In the genomic region with DNA sequence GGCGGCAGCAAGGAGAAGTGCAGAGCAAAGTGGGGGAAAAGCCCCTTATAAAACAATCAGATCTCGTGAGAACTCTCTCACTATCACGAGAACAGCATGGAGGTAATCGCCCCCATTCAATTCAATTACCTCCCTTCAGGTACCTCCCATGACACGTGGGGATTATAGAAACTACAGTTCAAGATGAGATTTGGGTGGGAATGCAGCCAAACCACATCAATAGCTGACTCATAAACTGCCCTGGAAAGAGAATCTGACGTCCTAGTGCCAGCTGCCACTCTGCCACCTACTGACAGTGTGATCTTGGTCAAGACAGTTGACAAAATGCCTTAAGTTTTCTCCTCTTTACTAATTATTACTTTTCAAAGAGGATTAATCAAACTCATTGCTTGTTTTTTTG, we compare ENCODE assay signal across 8 cellular contexts.
A peak's percentile ranks its signal among the peaks of the same experiment; 100 is the strongest.
DNase-seq lines count a peak whose midpoint lies in the region; ATAC-seq and TF ChIP-seq lines count a peak whose summit lies in the region.

No MANE protein-coding gene starts in this region.

- H3K27me3 Mint-ChIP-seq in T-helper 2 cell treated with Interferon-gamma antibody and Interleukin-4, amounts not matched to agents 5 μg/mL and 100 μg/mL, for 36 hours (ENCODE audit: low read depth): no peaks in the 10 kb centered on the region
- H3K27me3 Mint-ChIP-seq in WTC11 (ENCODE audit: low read depth): no peaks in the 10 kb centered on the region

- peaks cover 8% of the 10 kb centered on the region for H3K9me3 Mint-ChIP-seq in T-helper 2 cell treated with Interferon-gamma antibody and Interleukin-4, amounts not matched to agents 5 μg/mL and 100 μg/mL, for 36 hours
- peaks cover 17% of the 10 kb centered on the region for H3K9me3 Mint-ChIP-seq in WTC11

- DNase-seq in DMS53 (lab: John Stamatoyannopoulos, UW) (peak; percentile 80), iris pigment epithelial cell (ENCODE audit: low read depth) (peak; percentile 67), GM19238 (ENCODE audit: insufficient read length, low spot score) (no peak), DMS79 (lab: John Stamatoyannopoulos, UW) (no peak), WTC11 (ENCODE audit: low spot score) (no peak), GM10248 (ENCODE audit: extremely low spot score) (no peak)
- DNase-seq in T-helper 2 cell treated with Interferon-gamma antibody and Interleukin-4, amounts not matched to agents 5 μg/mL and 100 μg/mL, for 36 hours (ENCODE audit: low spot score): peak; percentile 32

- H3K4me1 Mint-ChIP-seq in T-helper 2 cell treated with Interferon-gamma antibody and Interleukin-4, amounts not matched to agents 5 μg/mL and 100 μg/mL, for 36 hours (ENCODE audit: low read depth): peaks cover 21% of the 10 kb centered on the region
- peaks cover 8% of the 10 kb centered on the region for H3K4me1 Mint-ChIP-seq in WTC11

- H3K36me3 Mint-ChIP-seq in T-helper 2 cell treated with Interferon-gamma antibody and Interleukin-4, amounts not matched to agents 5 μg/mL and 100 μg/mL, for 36 hours (ENCODE audit: low read depth): no peaks in the 10 kb centered on the region
- H3K36me3 Mint-ChIP-seq in WTC11: peaks cover 9% of the 10 kb centered on the region

- ATAC-seq in HG02885 (IDR thresholded peaks at IDR 0.05; ENCODE audit: poor library complexity, unreplicated experiment) (peak; percentile 35), WTC11 (no peak)

- H3K27ac Mint-ChIP-seq in T-helper 2 cell treated with Interferon-gamma antibody and Interleukin-4, amounts not matched to agents 5 μg/mL and 100 μg/mL, for 36 hours: no peak overlapping the region
- no peak overlapping the region for H3K27ac Mint-ChIP-seq in WTC11

- no peak overlapping the region for H3K4me3 Mint-ChIP-seq in T-helper 2 cell treated with Interferon-gamma antibody and Interleukin-4, amounts not matched to agents 5 μg/mL and 100 μg/mL, for 36 hours
- H3K4me3 Mint-ChIP-seq in WTC11: no peak overlapping the region

- POLR2A ChIA-PET in WTC11 (lab: Charles Lee) (no interaction called here), GM10248 (lab: Yijun Ruan, JAX) (no interaction called here)

- TF ChIP-seq CTCF in WTC11 (IDR thresholded peaks at IDR 0.05): no peak
- no peak for TF ChIP-seq CTCF in GM10248 (IDR thresholded peaks at IDR 0.05; ENCODE audit: control extremely low read depth, extremely low read depth, low read depth, missing control alignments)

- CTCF ChIA-PET in WTC11 (lab: Charles Lee): interaction anchor here (0.6 to 1.0 kb wide), 2 partner anchors 348 to 1075 kb away, joined by 3 to 4 read pairs; no protein-coding TSS in a partner anchor
- CTCF ChIA-PET in GM10248 (lab: Yijun Ruan, JAX): interaction anchor here (1.6 to 3.0 kb wide), 3 partner anchors 9 to 1159 kb away, joined by 4 to 13 read pairs (median 6); no protein-coding TSS in a partner anchor

TF ChIP-seq in WTC11, 78 proteins besides CTCF, POLR2A, EP300 and RAD21 (continues in another document):
- TF ChIP-seq, protein P1, sequence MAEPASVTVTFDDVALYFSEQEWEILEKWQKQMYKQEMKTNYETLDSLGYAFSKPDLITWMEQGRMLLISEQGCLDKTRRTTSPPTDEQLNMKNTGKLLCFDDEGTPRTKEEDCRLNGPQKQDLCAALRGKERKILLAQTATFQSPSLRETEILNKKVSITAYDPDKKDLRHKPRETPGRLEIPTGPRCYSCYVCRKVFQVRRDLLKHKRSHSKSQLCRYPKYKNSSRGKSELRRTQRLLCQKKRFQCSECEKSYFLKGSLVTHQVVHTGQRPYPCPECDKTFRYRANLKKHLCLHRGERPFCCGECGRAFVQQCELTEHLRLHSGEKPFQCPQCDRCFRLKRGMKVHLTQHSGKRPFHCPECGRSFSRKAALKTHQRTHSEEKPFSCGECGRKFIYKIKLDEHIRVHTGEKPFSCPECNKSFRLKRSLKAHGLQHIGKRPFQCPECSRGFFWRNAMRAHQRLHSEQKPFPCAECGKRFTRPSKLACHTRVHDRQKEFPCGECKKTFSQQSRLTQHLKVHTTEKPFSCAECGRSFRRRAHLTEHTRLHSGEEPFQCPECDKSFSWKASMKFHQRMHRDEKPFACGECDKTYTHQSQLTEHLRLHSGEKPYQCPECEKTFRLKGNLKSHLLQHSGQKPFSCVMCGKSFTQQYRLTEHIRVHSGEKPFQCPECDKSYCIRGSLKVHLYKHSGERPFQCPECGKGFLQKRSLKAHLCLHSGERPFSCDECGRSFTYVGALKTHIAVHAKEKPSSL (CRISPR knock-in tag; conservative IDR thresholded peaks at IDR 0.05): no peak
- no peak for TF ChIP-seq TEAD1 (CRISPR knock-in tag; IDR thresholded peaks at IDR 0.05)
- TF ChIP-seq, protein P2, sequence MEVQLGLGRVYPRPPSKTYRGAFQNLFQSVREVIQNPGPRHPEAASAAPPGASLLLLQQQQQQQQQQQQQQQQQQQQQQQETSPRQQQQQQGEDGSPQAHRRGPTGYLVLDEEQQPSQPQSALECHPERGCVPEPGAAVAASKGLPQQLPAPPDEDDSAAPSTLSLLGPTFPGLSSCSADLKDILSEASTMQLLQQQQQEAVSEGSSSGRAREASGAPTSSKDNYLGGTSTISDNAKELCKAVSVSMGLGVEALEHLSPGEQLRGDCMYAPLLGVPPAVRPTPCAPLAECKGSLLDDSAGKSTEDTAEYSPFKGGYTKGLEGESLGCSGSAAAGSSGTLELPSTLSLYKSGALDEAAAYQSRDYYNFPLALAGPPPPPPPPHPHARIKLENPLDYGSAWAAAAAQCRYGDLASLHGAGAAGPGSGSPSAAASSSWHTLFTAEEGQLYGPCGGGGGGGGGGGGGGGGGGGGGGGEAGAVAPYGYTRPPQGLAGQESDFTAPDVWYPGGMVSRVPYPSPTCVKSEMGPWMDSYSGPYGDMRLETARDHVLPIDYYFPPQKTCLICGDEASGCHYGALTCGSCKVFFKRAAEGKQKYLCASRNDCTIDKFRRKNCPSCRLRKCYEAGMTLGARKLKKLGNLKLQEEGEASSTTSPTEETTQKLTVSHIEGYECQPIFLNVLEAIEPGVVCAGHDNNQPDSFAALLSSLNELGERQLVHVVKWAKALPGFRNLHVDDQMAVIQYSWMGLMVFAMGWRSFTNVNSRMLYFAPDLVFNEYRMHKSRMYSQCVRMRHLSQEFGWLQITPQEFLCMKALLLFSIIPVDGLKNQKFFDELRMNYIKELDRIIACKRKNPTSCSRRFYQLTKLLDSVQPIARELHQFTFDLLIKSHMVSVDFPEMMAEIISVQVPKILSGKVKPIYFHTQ (CRISPR knock-in tag; IDR thresholded peaks at IDR 0.05): no peak
- no peak for TF ChIP-seq JUN (CRISPR knock-in tag; IDR thresholded peaks at IDR 0.05)
- TF ChIP-seq ZBTB21 (CRISPR knock-in tag; IDR thresholded peaks at IDR 0.05; ENCODE audit: borderline replicate concordance): no peak
- no peak for TF ChIP-seq NR2C2 (CRISPR knock-in tag; IDR thresholded peaks at IDR 0.05)
- TF ChIP-seq, protein P3, sequence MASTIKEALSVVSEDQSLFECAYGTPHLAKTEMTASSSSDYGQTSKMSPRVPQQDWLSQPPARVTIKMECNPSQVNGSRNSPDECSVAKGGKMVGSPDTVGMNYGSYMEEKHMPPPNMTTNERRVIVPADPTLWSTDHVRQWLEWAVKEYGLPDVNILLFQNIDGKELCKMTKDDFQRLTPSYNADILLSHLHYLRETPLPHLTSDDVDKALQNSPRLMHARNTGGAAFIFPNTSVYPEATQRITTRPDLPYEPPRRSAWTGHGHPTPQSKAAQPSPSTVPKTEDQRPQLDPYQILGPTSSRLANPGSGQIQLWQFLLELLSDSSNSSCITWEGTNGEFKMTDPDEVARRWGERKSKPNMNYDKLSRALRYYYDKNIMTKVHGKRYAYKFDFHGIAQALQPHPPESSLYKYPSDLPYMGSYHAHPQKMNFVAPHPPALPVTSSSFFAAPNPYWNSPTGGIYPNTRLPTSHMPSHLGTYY (CRISPR knock-in tag; IDR thresholded peaks at IDR 0.05): no peak
- TF ChIP-seq FOXP1 (CRISPR knock-in tag; IDR thresholded peaks at IDR 0.05; ENCODE audit: borderline replicate concordance): no peak
- no peak for TF ChIP-seq NFE2L1 (CRISPR knock-in tag; IDR thresholded peaks at IDR 0.05)
- no peak for TF ChIP-seq CREM (CRISPR knock-in tag; IDR thresholded peaks at IDR 0.05)
- TF ChIP-seq, protein P4, sequence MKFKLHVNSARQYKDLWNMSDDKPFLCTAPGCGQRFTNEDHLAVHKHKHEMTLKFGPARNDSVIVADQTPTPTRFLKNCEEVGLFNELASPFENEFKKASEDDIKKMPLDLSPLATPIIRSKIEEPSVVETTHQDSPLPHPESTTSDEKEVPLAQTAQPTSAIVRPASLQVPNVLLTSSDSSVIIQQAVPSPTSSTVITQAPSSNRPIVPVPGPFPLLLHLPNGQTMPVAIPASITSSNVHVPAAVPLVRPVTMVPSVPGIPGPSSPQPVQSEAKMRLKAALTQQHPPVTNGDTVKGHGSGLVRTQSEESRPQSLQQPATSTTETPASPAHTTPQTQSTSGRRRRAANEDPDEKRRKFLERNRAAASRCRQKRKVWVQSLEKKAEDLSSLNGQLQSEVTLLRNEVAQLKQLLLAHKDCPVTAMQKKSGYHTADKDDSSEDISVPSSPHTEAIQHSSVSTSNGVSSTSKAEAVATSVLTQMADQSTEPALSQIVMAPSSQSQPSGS (CRISPR knock-in tag; IDR thresholded peaks at IDR 0.05; ENCODE audit: borderline replicate concordance, low read depth): no peak
- TF ChIP-seq, protein P5, sequence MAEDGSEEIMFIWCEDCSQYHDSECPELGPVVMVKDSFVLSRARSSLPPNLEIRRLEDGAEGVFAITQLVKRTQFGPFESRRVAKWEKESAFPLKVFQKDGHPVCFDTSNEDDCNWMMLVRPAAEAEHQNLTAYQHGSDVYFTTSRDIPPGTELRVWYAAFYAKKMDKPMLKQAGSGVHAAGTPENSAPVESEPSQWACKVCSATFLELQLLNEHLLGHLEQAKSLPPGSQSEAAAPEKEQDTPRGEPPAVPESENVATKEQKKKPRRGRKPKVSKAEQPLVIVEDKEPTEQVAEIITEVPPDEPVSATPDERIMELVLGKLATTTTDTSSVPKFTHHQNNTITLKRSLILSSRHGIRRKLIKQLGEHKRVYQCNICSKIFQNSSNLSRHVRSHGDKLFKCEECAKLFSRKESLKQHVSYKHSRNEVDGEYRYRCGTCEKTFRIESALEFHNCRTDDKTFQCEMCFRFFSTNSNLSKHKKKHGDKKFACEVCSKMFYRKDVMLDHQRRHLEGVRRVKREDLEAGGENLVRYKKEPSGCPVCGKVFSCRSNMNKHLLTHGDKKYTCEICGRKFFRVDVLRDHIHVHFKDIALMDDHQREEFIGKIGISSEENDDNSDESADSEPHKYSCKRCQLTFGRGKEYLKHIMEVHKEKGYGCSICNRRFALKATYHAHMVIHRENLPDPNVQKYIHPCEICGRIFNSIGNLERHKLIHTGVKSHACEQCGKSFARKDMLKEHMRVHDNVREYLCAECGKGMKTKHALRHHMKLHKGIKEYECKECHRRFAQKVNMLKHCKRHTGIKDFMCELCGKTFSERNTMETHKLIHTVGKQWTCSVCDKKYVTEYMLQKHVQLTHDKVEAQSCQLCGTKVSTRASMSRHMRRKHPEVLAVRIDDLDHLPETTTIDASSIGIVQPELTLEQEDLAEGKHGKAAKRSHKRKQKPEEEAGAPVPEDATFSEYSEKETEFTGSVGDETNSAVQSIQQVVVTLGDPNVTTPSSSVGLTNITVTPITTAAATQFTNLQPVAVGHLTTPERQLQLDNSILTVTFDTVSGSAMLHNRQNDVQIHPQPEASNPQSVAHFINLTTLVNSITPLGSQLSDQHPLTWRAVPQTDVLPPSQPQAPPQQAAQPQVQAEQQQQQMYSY (CRISPR knock-in tag; IDR thresholded peaks at IDR 0.05): no peak

Comparison
In these comparisons a context has a peak if more than half of its experiments do, and no peak if none do; other contexts are left out.
1. DNase-seq: peak in DMS53 (single experiment), T-helper 2 cell treated with Interferon-gamma antibody and Interleukin-4, amounts not matched to agents 5 μg/mL and 100 μg/mL, for 36 hours (single experiment) and iris pigment epithelial cell (single experiment); none in GM19238 (single experiment), DMS79 (single experiment), WTC11 (single experiment) and GM10248 (single experiment).